ENCODE assay signal across 1 cellular context in the genomic region with DNA sequence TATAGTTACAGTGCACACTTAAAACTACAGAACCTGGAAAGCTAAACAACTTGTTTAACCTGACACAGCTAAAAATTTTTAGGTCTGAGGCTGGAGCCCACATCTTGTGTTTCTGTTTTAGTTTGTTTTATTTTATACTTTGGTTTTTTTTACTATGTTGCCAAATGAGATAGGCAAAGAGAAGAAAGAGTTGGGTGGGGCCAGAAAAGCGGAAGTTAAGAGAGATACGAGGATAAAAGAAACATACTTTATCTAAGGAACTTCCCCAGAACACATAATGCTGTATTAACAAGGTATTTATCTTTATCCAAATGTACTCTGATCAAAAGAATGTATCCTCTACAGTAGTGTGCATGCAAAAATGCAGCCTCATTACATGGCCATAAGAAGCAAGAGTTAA.
TF ChIP-seq lines count a peak whose summit lies in the region.

No MANE protein-coding gene starts in this region.

TF ChIP-seq in HepG2, 621 proteins besides CTCF, POLR2A, EP300 and RAD21 (continued from another document):
- TF ChIP-seq CBX2 (IDR thresholded peaks at IDR 0.05; ENCODE audit: low read depth, low read length) (no peak), CBX2 (CRISPR knock-in tag; IDR thresholded peaks at IDR 0.05; ENCODE audit: low read depth) (no peak), HOXA5 (CRISPR knock-in tag; IDR thresholded peaks at IDR 0.05) (no peak), ZNF10 (CRISPR knock-in tag; IDR thresholded peaks at IDR 0.05; ENCODE audit: borderline replicate concordance, low read depth) (no peak), ZNF652 (CRISPR knock-in tag; IDR thresholded peaks at IDR 0.05; ENCODE audit: borderline replicate concordance, low read depth) (no peak)
- TF ChIP-seq, protein P1, sequence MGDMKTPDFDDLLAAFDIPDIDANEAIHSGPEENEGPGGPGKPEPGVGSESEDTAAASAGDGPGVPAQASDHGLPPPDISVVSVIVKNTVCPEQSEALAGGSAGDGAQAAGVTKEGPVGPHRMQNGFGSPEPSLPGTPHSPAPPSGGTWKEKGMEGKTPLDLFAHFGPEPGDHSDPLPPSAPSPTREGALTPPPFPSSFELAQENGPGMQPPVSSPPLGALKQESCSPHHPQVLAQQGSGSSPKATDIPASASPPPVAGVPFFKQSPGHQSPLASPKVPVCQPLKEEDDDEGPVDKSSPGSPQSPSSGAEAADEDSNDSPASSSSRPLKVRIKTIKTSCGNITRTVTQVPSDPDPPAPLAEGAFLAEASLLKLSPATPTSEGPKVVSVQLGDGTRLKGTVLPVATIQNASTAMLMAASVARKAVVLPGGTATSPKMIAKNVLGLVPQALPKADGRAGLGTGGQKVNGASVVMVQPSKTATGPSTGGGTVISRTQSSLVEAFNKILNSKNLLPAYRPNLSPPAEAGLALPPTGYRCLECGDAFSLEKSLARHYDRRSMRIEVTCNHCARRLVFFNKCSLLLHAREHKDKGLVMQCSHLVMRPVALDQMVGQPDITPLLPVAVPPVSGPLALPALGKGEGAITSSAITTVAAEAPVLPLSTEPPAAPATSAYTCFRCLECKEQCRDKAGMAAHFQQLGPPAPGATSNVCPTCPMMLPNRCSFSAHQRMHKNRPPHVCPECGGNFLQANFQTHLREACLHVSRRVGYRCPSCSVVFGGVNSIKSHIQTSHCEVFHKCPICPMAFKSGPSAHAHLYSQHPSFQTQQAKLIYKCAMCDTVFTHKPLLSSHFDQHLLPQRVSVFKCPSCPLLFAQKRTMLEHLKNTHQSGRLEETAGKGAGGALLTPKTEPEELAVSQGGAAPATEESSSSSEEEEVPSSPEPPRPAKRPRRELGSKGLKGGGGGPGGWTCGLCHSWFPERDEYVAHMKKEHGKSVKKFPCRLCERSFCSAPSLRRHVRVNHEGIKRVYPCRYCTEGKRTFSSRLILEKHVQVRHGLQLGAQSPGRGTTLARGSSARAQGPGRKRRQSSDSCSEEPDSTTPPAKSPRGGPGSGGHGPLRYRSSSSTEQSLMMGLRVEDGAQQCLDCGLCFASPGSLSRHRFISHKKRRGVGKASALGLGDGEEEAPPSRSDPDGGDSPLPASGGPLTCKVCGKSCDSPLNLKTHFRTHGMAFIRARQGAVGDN (CRISPR knock-in tag; IDR thresholded peaks at IDR 0.05) = no peak
